Comparison of ENCODE assay signal across 21 cellular contexts in genomic region chr3:189298469-189299375, GRCh38.
DNase-seq lines count a peak whose midpoint lies in the region; ATAC-seq, FAIRE-seq and TF ChIP-seq lines count a peak whose summit lies in the region.
"Had no signal": no experiment of that assay in that cellular context is flagged by ENCODE, and none has a peak within 500 bp of the region (broad histone marks: within the 10 kb centered on the region; RNA-seq: fewer than 3 reads in every experiment).

No MANE protein-coding gene starts in this region.

- H3K4me3 ChIP-seq in mucosa of descending colon: no peak overlapping the region
- H3K4me3 ChIP-seq: esophagus muscularis mucosa, right lobe of liver, transverse colon had no signal

- no peaks in the 10 kb centered on the region for H3K9me3 ChIP-seq in mucosa of descending colon
- H3K9me3 ChIP-seq: esophagus muscularis mucosa, right lobe of liver, transverse colon had no signal

- peak overlapping the region; percentile 91 for H3K27ac Mint-ChIP-seq in activated CD4-positive, alpha-beta T cell treated with anti-CD3 and anti-CD28 coated beads, Interleukin-2, amount 10 ng/mL, durations not matched to agents 24 days and 14 days
- H3K27ac Mint-ChIP-seq in activated T-helper 17 cell treated with anti-CD3 and anti-CD28 coated beads, Interleukin-2, amount 50 U/mL, for 72 hours: peak overlapping the region; percentile 21

- ATAC-seq in activated T-helper 17 cell treated with anti-CD3 and anti-CD28 coated beads, Interleukin-2, amount 50 U/mL, for 72 hours (replicated peaks): peak; percentile 97
- ATAC-seq in mucosa of descending colon: peak; percentile 75
- ATAC-seq: right lobe of liver had no signal

- H3K9me3 Mint-ChIP-seq in activated CD4-positive, alpha-beta T cell treated with anti-CD3 and anti-CD28 coated beads, Interleukin-2, amount 10 ng/mL, durations not matched to agents 24 days and 14 days: peaks cover 19% of the 10 kb centered on the region
- H3K9me3 Mint-ChIP-seq in activated T-helper 17 cell treated with anti-CD3 and anti-CD28 coated beads, Interleukin-2, amount 50 U/mL, for 72 hours: peaks cover 7% of the 10 kb centered on the region

- H3K36me3 Mint-ChIP-seq in activated CD4-positive, alpha-beta T cell treated with anti-CD3 and anti-CD28 coated beads, Interleukin-2, amount 10 ng/mL, durations not matched to agents 24 days and 14 days (ENCODE audit: low read depth): peaks cover 10% of the 10 kb centered on the region
- no peaks in the 10 kb centered on the region for H3K36me3 Mint-ChIP-seq in activated T-helper 17 cell treated with anti-CD3 and anti-CD28 coated beads, Interleukin-2, amount 50 U/mL, for 72 hours (ENCODE audit: low read depth)

- no peak for TF ChIP-seq POLR2A in GM12892 (IDR thresholded peaks at IDR 0.05; ENCODE audit: low read depth, low read length)

- no peaks in the 10 kb centered on the region for H3K36me3 ChIP-seq in mucosa of descending colon (ENCODE audit: low read depth)
- H3K36me3 ChIP-seq: esophagus muscularis mucosa, right lobe of liver, transverse colon, WERI-Rb-1 had no signal

- peaks cover 45% of the 10 kb centered on the region for H3K4me1 Mint-ChIP-seq in activated CD4-positive, alpha-beta T cell treated with anti-CD3 and anti-CD28 coated beads, Interleukin-2, amount 10 ng/mL, durations not matched to agents 24 days and 14 days
- peaks cover 12% of the 10 kb centered on the region for H3K4me1 Mint-ChIP-seq in activated T-helper 17 cell treated with anti-CD3 and anti-CD28 coated beads, Interleukin-2, amount 50 U/mL, for 72 hours

- no peak for TF ChIP-seq CTCF in mucosa of descending colon (IDR thresholded peaks at IDR 0.05)

- intact Hi-C loops in activated CD4-positive, alpha-beta T cell treated with anti-CD3 and anti-CD28 coated beads, Interleukin-2, amount 10 ng/mL, durations not matched to agents 24 days and 14 days (cut with micrococcal nuclease): loop anchor here (1.0 to 5.0 kb wide), 2 partner anchors 9 to 59 kb away; no protein-coding TSS in a partner anchor
- intact Hi-C loops in mucosa of descending colon (cut with DNase I, micrococcal nuclease): no loop called here

- FAIRE-seq in GM12892 (lab: Jason Lieb, UNC): peak; percentile 24
- FAIRE-seq: astrocyte, H1 had no signal

- peak overlapping the region; percentile 59 for H3K4me3 Mint-ChIP-seq in activated CD4-positive, alpha-beta T cell treated with anti-CD3 and anti-CD28 coated beads, Interleukin-2, amount 10 ng/mL, durations not matched to agents 24 days and 14 days
- H3K4me3 Mint-ChIP-seq in activated T-helper 17 cell treated with anti-CD3 and anti-CD28 coated beads, Interleukin-2, amount 50 U/mL, for 72 hours: no peak overlapping the region
- H3K4me3 Mint-ChIP-seq: CD4-positive, alpha-beta memory T cell had no signal

- H3K4me1 ChIP-seq in mucosa of descending colon (ENCODE audit: low read depth): no peaks in the 10 kb centered on the region
- H3K4me1 ChIP-seq: right lobe of liver had no signal

- DNase-seq in activated CD4-positive, alpha-beta T cell treated with anti-CD3 and anti-CD28 coated beads, Interleukin-2, amount 10 ng/mL, durations not matched to agents 24 days and 14 days: no peak
- DNase-seq in activated CD4-positive, alpha-beta T cell treated with anti-CD3 and anti-CD28 coated beads, Interleukin-2, amount 50 U/mL, for 1 hour: no peak
- DNase-seq in GM12892 (ENCODE audit: insufficient read length) (no peak), mucosa of descending colon (no peak), OCI-M2 (lab: John Stamatoyannopoulos, UW; ENCODE audit: unreplicated experiment) (no peak), NCI-H774 (lab: John Stamatoyannopoulos, UW) (no peak), amniotic stem cell (lab: John Stamatoyannopoulos, UW) (no peak)
- DNase-seq: ACHN; CD4-positive, alpha-beta memory T cell; cortex of kidney; kidney glomerular epithelial cell; midbrain; NCI-H187 treated with DMSO at 0.1 percent for 48 hours; right lobe of liver; stimulated activated CD4-positive, alpha-beta T cell treated with anti-CD3 and anti-CD28 coated beads, Interleukin-4, amount 100 ng/mL, for 1 hour; transverse colon; WERI-Rb-1 had no signal

- no peaks in the 10 kb centered on the region for H3K27me3 Mint-ChIP-seq in activated CD4-positive, alpha-beta T cell treated with anti-CD3 and anti-CD28 coated beads, Interleukin-2, amount 10 ng/mL, durations not matched to agents 24 days and 14 days
- no peaks in the 10 kb centered on the region for H3K27me3 Mint-ChIP-seq in activated T-helper 17 cell treated with anti-CD3 and anti-CD28 coated beads, Interleukin-2, amount 50 U/mL, for 72 hours
- H3K27me3 Mint-ChIP-seq: CD4-positive, alpha-beta memory T cell had no signal
